ENCODE assay signal across 2 cellular contexts in the genomic region with DNA sequence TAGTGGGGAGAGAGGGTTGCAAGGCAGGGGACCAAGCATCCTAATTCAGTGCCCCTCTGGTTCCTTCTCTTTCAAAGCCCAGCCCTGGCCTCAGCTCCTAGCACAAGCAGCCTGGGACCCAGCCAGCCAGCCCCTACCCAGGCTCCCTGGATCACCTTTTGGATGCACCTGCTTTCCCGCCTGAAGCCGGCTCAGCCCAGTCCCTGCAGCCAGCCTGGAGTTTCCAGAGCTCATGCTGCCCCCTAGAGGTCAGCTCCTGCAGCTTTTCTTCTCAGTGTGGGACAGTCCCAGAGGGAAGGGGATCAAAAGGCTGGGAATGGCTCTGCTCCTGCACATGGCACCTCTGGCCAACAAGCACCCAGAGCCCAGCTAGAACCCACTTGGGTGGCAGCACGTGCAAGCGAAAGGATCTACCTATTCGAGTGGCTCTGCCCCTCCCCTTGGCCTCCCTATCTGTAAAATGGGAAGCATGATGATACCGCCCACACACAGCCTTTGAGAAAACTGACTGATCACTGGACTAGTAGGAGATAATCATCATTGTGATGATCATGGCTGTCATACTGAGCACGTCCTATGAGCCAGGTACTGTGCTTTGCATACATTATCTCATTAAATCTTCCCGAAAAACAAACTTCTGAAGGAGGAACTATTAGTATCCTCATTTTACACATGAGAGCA.
TF ChIP-seq lines count a peak whose summit lies in the region.

No MANE protein-coding gene starts in this region.

TF ChIP-seq in HEK293, 187 proteins besides CTCF, POLR2A, EP300 and RAD21 (continued from another document):
- TF ChIP-seq ZFHX2 (tag by site-specific recombination; conservative IDR thresholded peaks at IDR 0.05), result peak; percentile 54; the same call in 1 of the 2 replicates
- no peak for TF ChIP-seq ZNF48 (tag by site-specific recombination; IDR thresholded peaks at IDR 0.05)
- 0 out of 2 replicates have a peak, but pooled peaks have one; percentile 57 for TF ChIP-seq ZSCAN30 (tag by site-specific recombination; IDR thresholded peaks at IDR 0.05)
- no peak for TF ChIP-seq ZNF670 (tag by site-specific recombination; IDR thresholded peaks at IDR 0.05; ENCODE audit: low read depth)
- TF ChIP-seq IKZF3 (tag by site-specific recombination; IDR thresholded peaks at IDR 0.05), result 0 out of 2 replicates have a peak, but pooled peaks have one; percentile 42
- TF ChIP-seq ZNF76 (tag by site-specific recombination; IDR thresholded peaks at IDR 0.05; ENCODE audit: borderline replicate concordance, low read depth), result no peak
- peak; percentile 46 for TF ChIP-seq ZNF654 (tag by site-specific recombination; IDR thresholded peaks at IDR 0.05; ENCODE audit: low read depth)
- peak; percentile 34 for TF ChIP-seq EGR2 (tag by site-specific recombination; IDR thresholded peaks at IDR 0.05; ENCODE audit: low read depth)
- TF ChIP-seq ZBTB1 (tag by site-specific recombination; IDR thresholded peaks at IDR 0.05), result no peak

TF ChIP-seq in endothelial cell of umbilical vein, 7 proteins besides CTCF, POLR2A, EP300 and RAD21 (continued from another document):
- TF ChIP-seq MAX (IDR thresholded peaks at IDR 0.05; ENCODE audit: insufficient read depth, insufficient read length) (no peak), GATA2 (IDR thresholded peaks at IDR 0.05; ENCODE audit: insufficient read depth, insufficient read length, low read depth, low read length) (no peak)
